In the genomic region with DNA sequence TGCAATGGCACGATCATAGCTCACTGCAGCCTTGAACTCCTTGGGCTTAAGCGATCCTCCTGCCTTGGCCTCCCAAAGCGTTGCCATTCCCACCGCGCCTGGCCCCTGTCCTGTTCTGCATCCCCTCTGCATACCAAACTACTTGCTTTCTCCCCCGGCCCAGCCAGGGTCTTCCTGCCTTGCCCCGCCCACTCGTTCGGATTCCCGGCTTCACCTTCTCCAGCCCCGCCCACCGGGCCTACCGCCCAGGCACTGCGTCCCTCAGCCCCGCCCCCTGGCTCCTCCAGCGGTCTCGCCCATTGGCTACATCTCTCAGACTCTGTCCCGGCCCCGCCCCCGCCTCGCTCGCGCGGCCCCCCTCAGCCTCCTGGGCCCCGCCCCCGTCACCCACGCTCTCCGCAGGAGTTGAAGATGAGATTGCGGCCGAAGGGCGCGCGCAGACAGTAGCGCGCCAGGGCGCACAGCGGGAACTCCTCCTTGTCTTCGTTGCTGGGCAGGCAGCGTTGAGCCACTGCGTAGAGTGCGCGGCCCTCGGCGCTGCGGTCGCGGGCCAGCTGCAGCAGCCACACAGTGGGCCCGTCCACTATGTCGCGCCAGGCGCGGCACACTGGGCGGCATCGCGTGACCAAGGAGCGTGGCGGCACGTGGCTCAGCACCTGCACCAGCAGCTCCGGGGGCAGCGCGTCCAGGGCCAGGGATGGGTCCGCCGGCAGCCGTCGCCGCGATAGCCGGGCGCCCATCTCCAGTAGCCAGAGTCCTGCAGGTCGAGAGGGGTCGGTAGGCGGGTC, we compare ENCODE assay signal across 8 cellular contexts. TPM values are rescaled to one million over a fixed set of nuclear protein-coding genes. Genes with fewer than 3 reads are reported as not detected.
DNase-seq lines count a peak whose midpoint lies in the region; ATAC-seq and TF ChIP-seq lines count a peak whose summit lies in the region.

No MANE protein-coding gene starts in this region.

- H2BK12ac ChIP-seq in mesenchymal stem cell (ENCODE audit: low read length in 2 of 2) = peak overlapping the region in 1 of 2 experiments; percentile 23

- peak overlapping the region; percentile 71 for H4K8ac ChIP-seq in mesenchymal stem cell (ENCODE audit: low read length)

- DNase-seq in ELF-1 (ENCODE audit: low read depth, low spot score) (peak; percentile 93), NCI-H2171 treated with DMSO at 0.1 percent for 48 hours (lab: John Stamatoyannopoulos, UW) (peak; percentile 88), endothelial cell (ENCODE audit: low spot score) (peak; percentile 90), mesenchymal stem cell (peak; percentile 77)
- DNase-seq in activated CD8-positive, alpha-beta memory T cell treated with anti-CD3 and anti-CD28 coated beads, Interleukin-2, amount 50 U/mL, for 4 hours = peak; percentile 82
- DNase-seq in stimulated activated CD4-positive, alpha-beta T cell treated with anti-CD3 and anti-CD28 coated beads, TNF-alpha, amount 100 ng/mL, for 4 hours (ENCODE audit: low read depth in 3 of 3) = peak; percentile 60 to 80 (median 76)

- no peak for TF ChIP-seq CTCF in endothelial cell (IDR thresholded peaks at IDR 0.05; ENCODE audit: unreplicated experiment)

- no peak overlapping the region for H2BK5ac ChIP-seq in mesenchymal stem cell (ENCODE audit: low read depth, low read length, poor library complexity, severe bottlenecking)

- H3K4me2 ChIP-seq in mesenchymal stem cell (ENCODE audit: low read length, poor library complexity, severe bottlenecking) = no peak overlapping the region

- H3K18ac ChIP-seq in mesenchymal stem cell (ENCODE audit: low read depth in 1 of 2, low read length in 2 of 2) = peak overlapping the region in 1 of 2 experiments; percentile 71

- H3K4ac ChIP-seq in mesenchymal stem cell (ENCODE audit: low read depth in 1 of 2, low read length in 2 of 2) = peak overlapping the region; percentile 7 to 53

- peaks cover 7% of the 10 kb centered on the region for H3K36me3 Mint-ChIP-seq in endothelial cell (ENCODE audit: low read depth, unreplicated experiment)

- peaks cover 8% of the 10 kb centered on the region for H3K4me1 Mint-ChIP-seq in endothelial cell (ENCODE audit: unreplicated experiment)

- peaks cover 10% of the 10 kb centered on the region for H3K27me3 Mint-ChIP-seq in endothelial cell (ENCODE audit: unreplicated experiment)

- no peak overlapping the region for H3K4me3 Mint-ChIP-seq in endothelial cell (ENCODE audit: unreplicated experiment)

- no peak overlapping the region for H3K27ac Mint-ChIP-seq in endothelial cell (ENCODE audit: unreplicated experiment)

- no peak overlapping the region for H3K9ac ChIP-seq in mesenchymal stem cell (ENCODE audit: low read length)

- 40% methylated on average over 71 of the region's 72 CpGs for WGBS in mesenchymal stem cell

- H3K4me1 ChIP-seq in mesenchymal stem cell (ENCODE audit: control insufficient read depth, insufficient read depth, low read depth, low read length) = peaks cover 26% of the 10 kb centered on the region

- H3K14ac ChIP-seq in mesenchymal stem cell (ENCODE audit: low read length in 2 of 2) = peak overlapping the region in 1 of 2 experiments; percentile 51

- no peak overlapping the region for H2AK5ac ChIP-seq in mesenchymal stem cell (ENCODE audit: low read length, severe bottlenecking)

- H3K79me1 ChIP-seq in mesenchymal stem cell (replicated peaks; ENCODE audit: low read length, poor library complexity, severe bottlenecking) = peaks cover 11% of the 10 kb centered on the region

- no peak overlapping the region for H2AFZ ChIP-seq in mesenchymal stem cell (ENCODE audit: low read depth, low read length)

- no peak overlapping the region for H2BK120ac ChIP-seq in mesenchymal stem cell (ENCODE audit: low read depth, low read length)

- no peak overlapping the region for H3K27ac ChIP-seq in mesenchymal stem cell (ENCODE audit: low read length, poor library complexity, severe bottlenecking)

- no peak overlapping the region for H4K91ac ChIP-seq in mesenchymal stem cell (ENCODE audit: low read length)

- no peak overlapping the region for H2BK15ac ChIP-seq in mesenchymal stem cell (ENCODE audit: low read depth, poor library complexity, severe bottlenecking)

- peak overlapping the region in 1 of 2 experiments; percentile 46 for H3K23ac ChIP-seq in mesenchymal stem cell (ENCODE audit: low read length in 2 of 2)

- no peaks in the 10 kb centered on the region for H3K9me3 Mint-ChIP-seq in endothelial cell (ENCODE audit: unreplicated experiment)

- ATAC-seq in HG02623 (IDR thresholded peaks at IDR 0.05; ENCODE audit: unreplicated experiment) (no peak), HG03354 (IDR thresholded peaks at IDR 0.05; ENCODE audit: poor library complexity, severe bottlenecking, unreplicated experiment) (no peak)

- peaks cover 27 to 42% of the 10 kb centered on the region in 2 experiments for H3K36me3 ChIP-seq in mesenchymal stem cell (ENCODE audit: control insufficient read depth in 1 of 2, insufficient read depth in 2 of 2, low read depth in 1 of 2, low read length in 2 of 2)

- no peaks in the 10 kb centered on the region for H3K9me3 ChIP-seq in mesenchymal stem cell (ENCODE audit: control insufficient read depth, low read length)

- H3K27me3 ChIP-seq in mesenchymal stem cell (ENCODE audit: control insufficient read depth in 1 of 2, insufficient read depth in 1 of 2, low read length in 2 of 2) = no peaks in the 10 kb centered on the region

- H3K4me3 ChIP-seq in mesenchymal stem cell (ENCODE audit: insufficient read depth in 1 of 2, low read depth in 1 of 2, low read length in 2 of 2) = peak overlapping the region; percentile 11 to 70

RNA-seq across cellular contexts. Expression of a gene that starts 19.0 kb away (rescaled TPM):
- total RNA-seq in endothelial cell (ENCODE audit: unreplicated experiment) = 32.0 TPM
- 48.5 TPM for polyA plus RNA-seq in mesenchymal stem cell (2013, experiment 1 of 2)
- polyA plus RNA-seq in mesenchymal stem cell (2013, experiment 2 of 2) = 46.2 TPM

RNA-seq across cellular contexts. Expression of a gene that starts 19.2 kb away (rescaled TPM):
- total RNA-seq in endothelial cell (ENCODE audit: unreplicated experiment) = 36.7 TPM
- 17.6 TPM for polyA plus RNA-seq in mesenchymal stem cell (2013, experiment 1 of 2)
- polyA plus RNA-seq in mesenchymal stem cell (2013, experiment 2 of 2) = 15.2 TPM

RNA-seq across cellular contexts. Expression of a gene that starts 25.8 kb away (rescaled TPM):
- 16.0 TPM for total RNA-seq in endothelial cell (ENCODE audit: unreplicated experiment)
- 15.8 TPM for polyA plus RNA-seq in mesenchymal stem cell (2013, experiment 1 of 2)
- 16.6 TPM for polyA plus RNA-seq in mesenchymal stem cell (2013, experiment 2 of 2)

RNA-seq across cellular contexts. Expression of a gene that starts 37.8 kb away (rescaled TPM):
- total RNA-seq in endothelial cell (ENCODE audit: unreplicated experiment) = 0.87 TPM
- polyA plus RNA-seq in mesenchymal stem cell (2013, experiment 1 of 2) = not detected
- 0.05 TPM for polyA plus RNA-seq in mesenchymal stem cell (2013, experiment 2 of 2)

RNA-seq across cellular contexts. Expression of a gene that starts 50.0 kb away (rescaled TPM):
- total RNA-seq in endothelial cell (ENCODE audit: unreplicated experiment) = 16.9 TPM
- 23.4 TPM for polyA plus RNA-seq in mesenchymal stem cell (2013, experiment 1 of 2)
- 24.8 TPM for polyA plus RNA-seq in mesenchymal stem cell (2013, experiment 2 of 2)
